8 cellular contexts compared by ENCODE assay signal in the genomic region with DNA sequence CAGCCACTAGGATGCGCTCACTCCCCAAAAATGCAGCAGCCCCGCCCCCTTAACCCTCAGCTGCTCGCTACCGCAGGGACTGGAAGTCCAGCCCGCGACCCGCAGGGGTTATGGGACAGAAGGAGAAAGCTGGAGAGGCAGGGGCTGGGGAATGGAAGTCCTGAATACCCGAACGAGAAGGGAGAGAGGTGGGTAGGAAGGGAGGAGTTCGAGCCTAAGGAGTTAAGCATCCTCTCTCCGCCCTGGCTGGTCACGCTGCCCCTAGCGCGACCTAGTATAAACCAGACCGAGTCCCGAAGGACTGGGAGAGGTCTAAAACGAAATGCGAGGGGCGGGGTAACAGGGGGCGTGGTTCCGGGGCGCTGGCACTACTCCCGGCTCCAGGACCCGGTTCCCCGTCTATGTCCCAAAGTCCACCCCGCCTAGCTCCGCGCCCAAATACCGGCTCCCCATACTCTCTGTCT. TPM values are rescaled to one million over a fixed set of nuclear protein-coding genes. Genes with fewer than 3 reads are reported as not detected.
A peak's percentile ranks its signal among the peaks of the same experiment; 100 is the strongest.
DNase-seq lines count a peak whose midpoint lies in the region; ATAC-seq and TF ChIP-seq lines count a peak whose summit lies in the region.

No MANE protein-coding gene starts in this region.

- peak; percentile 64 for TF ChIP-seq POLR2A in erythroblast (IDR thresholded peaks at IDR 0.05; ENCODE audit: low read length)

- H3K36me3 ChIP-seq in GM06990 (ENCODE audit: control insufficient read depth, insufficient read depth, low read length), result peaks cover 11% of the 10 kb centered on the region

- TF ChIP-seq CTCF in GM06990 (IDR thresholded peaks at IDR 0.05; ENCODE audit: insufficient read depth, low read length, poor library complexity, severe bottlenecking), result no peak

- no peaks in the 10 kb centered on the region for H3K27me3 ChIP-seq in GM06990 (replicated peaks; ENCODE audit: control insufficient read depth, insufficient read depth, low read length)

- H3K4me3 ChIP-seq in GM06990 (replicated peaks; ENCODE audit: low read depth, low read length), result peak overlapping the region; percentile 64

- ATAC-seq in HG03095 (IDR thresholded peaks at IDR 0.05; ENCODE audit: unreplicated experiment) (peak; percentile 45), HG02870 (IDR thresholded peaks at IDR 0.05; ENCODE audit: unreplicated experiment) (no peak)

- DNase-seq in GM06990 (ENCODE audit: extremely low read depth, insufficient read length), result peak; percentile 81
- peak; percentile 64 for DNase-seq in NOMO-1 treated with dmso at 0.1 percent for 144 hours (lab: John Stamatoyannopoulos, UW; ENCODE audit: unreplicated experiment)
- DNase-seq in activated T-cell treated with anti-CD3 and anti-CD28 coated beads for 48 hours (ENCODE audit: low read depth), result peak; percentile 74
- DNase-seq in erythroblast (lab: John Stamatoyannopoulos, UW), result peak; percentile 84 to 89
- peak; percentile 94 for DNase-seq in mucosa of gallbladder (ENCODE audit: low spot score)
- DNase-seq in stimulated activated CD8-positive, alpha-beta memory T cell treated with anti-CD3 and anti-CD28 coated beads, Interleukin-2, amount 100 ng/mL, for 48 hours (ENCODE audit: low read depth in 2 of 2), result peak; percentile 70 to 71

RNA-seq across cellular contexts. Expression of gene DDAH2, which starts 0.4 kb away (rescaled TPM):
- 130 TPM for total RNA-seq in mucosa of gallbladder

RNA-seq across cellular contexts. Expression of gene MPIG6B, which starts 6.4 kb away (rescaled TPM):
- 0.37 TPM for total RNA-seq in mucosa of gallbladder

RNA-seq across cellular contexts. Expression of gene CLIC1, which starts 6.8 kb away (rescaled TPM):
- 394 TPM for total RNA-seq in mucosa of gallbladder

RNA-seq across cellular contexts. Expression of gene LY6G6C, which starts 8.0 kb away (rescaled TPM):
- total RNA-seq in mucosa of gallbladder, result not detected

RNA-seq across cellular contexts. Expression of gene MSH5, which starts 10.3 kb away (rescaled TPM):
- total RNA-seq in mucosa of gallbladder, result 19.7 TPM
